ENCODE assay signal across 23 cellular contexts in the genomic region with DNA sequence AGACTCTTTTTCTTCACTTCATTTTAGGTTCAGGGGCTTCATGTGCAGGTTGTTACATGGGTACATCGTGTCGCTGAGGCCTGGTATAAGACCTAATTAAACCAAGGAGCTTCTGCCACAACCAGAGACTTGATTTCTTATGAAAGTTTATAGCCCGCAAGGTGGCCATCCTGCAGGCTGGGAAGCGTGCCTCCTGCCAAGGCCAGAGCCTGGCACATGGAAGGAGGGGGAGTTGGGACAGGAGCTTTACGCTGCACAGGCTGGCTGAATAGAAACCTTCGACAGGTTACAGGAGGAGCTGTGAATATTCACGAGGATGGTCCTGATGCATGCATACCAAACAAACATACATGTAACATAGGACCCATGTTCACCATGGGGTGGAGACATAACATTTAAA. TPM values are rescaled to one million over a fixed set of nuclear protein-coding genes. Genes with fewer than 3 reads are reported as not detected.
DNase-seq lines count a peak whose midpoint lies in the region; ATAC-seq and TF ChIP-seq lines count a peak whose summit lies in the region.
"Had no signal": no experiment of that assay in that cellular context is flagged by ENCODE, and none has a peak within 500 bp of the region (broad histone marks: within the 10 kb centered on the region; RNA-seq: fewer than 3 reads in every experiment).

No MANE protein-coding gene starts in this region.

- BruUV-seq in PC-3 (replicated peaks; lab: Mats Ljungman, UMichigan) = no TSS peak

- no peak for TF ChIP-seq POLR2A in adrenal gland (IDR thresholded peaks at IDR 0.05)

- DNase-seq in right atrium auricular region (ENCODE audit: low spot score) = peak; percentile 21
- DNase-seq in Right ventricle myocardium inferior (ENCODE audit: missing footprints) = no peak
- peak in 6 of 7 donors; percentile 42 to 59 (median 48) for DNase-seq in adrenal gland
- DNase-seq in mesenteric fat pad (ENCODE audit: low spot score) = peak; percentile 74
- DNase-seq in type B pancreatic cell (ENCODE audit: extremely low spot score, unreplicated experiment) = peak; percentile 32
- DNase-seq in SIG-M5 (lab: John Stamatoyannopoulos, UW) = no peak
- DNase-seq in PC-3 = no peak
- DNase-seq: 8988T; ACHN; AML-193; C1 segment of cervical spinal cord; Calu3; CD4-positive, alpha-beta memory T cell; COR-L47; DMS79; EL; GDM1; H9 had no signal

- H3K4me1 Mint-ChIP-seq in type B pancreatic cell (ENCODE audit: unreplicated experiment) = no peaks in the 10 kb centered on the region
- H3K4me1 Mint-ChIP-seq: CD4-positive, alpha-beta memory T cell had no signal

- POLR2A ChIA-PET in PC-3 (lab: Charles Lee; ENCODE audit: unreplicated experiment) = no interaction called here

- CTCF ChIA-PET in PC-3 (lab: Charles Lee) = no interaction called here

- H3K9me3 ChIP-seq in right atrium auricular region (no peaks in the 10 kb centered on the region), adrenal gland (replicated peaks in 1 of 3) (no peaks in the 10 kb centered on the region), PC-3 (ENCODE audit: low read length) (no peaks in the 10 kb centered on the region)
- H3K9me3 ChIP-seq: A549 had no signal

- H2AFZ ChIP-seq in PC-3 (ENCODE audit: low read length) = no peak overlapping the region
- H2AFZ ChIP-seq: GM23338 had no signal

- no peaks in the 10 kb centered on the region for H3K79me2 ChIP-seq in PC-3 (ENCODE audit: low read length)

- H3K27ac ChIP-seq in right atrium auricular region (no peak overlapping the region), adrenal gland (no peak overlapping the region), PC-3 (ENCODE audit: low read length) (no peak overlapping the region)
- H3K27ac ChIP-seq: A549 had no signal

- ATAC-seq in Right ventricle myocardium inferior (no peak), HG02588 (IDR thresholded peaks at IDR 0.05; ENCODE audit: unreplicated experiment) (no peak), PC-3 (no peak)
- ATAC-seq: A549, GM12878, GM23338, HCT116 had no signal

- H3K27me3 ChIP-seq in right atrium auricular region (no peaks in the 10 kb centered on the region), adrenal gland (no peaks in the 10 kb centered on the region), PC-3 (ENCODE audit: low read length) (no peaks in the 10 kb centered on the region)

- no peak overlapping the region for H3K4me3 Mint-ChIP-seq in type B pancreatic cell
- H3K4me3 Mint-ChIP-seq: CD4-positive, alpha-beta memory T cell; GM23338; H9 had no signal

- peaks cover 8% of the 10 kb centered on the region for H3K27me3 Mint-ChIP-seq in type B pancreatic cell
- H3K27me3 Mint-ChIP-seq: CD4-positive, alpha-beta memory T cell had no signal

- no peak overlapping the region for H3K4me2 ChIP-seq in PC-3 (ENCODE audit: low read length)
- H3K4me2 ChIP-seq: A549, GM23338 had no signal

- H3F3A ChIP-seq in PC-3 (ENCODE audit: low read length, unreplicated experiment) = no peaks in the 10 kb centered on the region

- TF ChIP-seq CTCF in right atrium auricular region (IDR thresholded peaks at IDR 0.05) (no peak), adrenal gland (IDR thresholded peaks at IDR 0.05) (peak in 1 of 6 experiments; percentile 13), type B pancreatic cell (conservative IDR thresholded peaks at IDR 0.05) (no peak), PC-3 (conservative IDR thresholded peaks at IDR 0.05; ENCODE audit: low read depth, low read length) (no peak)

- H3K9me3 Mint-ChIP-seq in type B pancreatic cell = no peaks in the 10 kb centered on the region
- H3K9me3 Mint-ChIP-seq: CD4-positive, alpha-beta memory T cell; GM23338; H9 had no signal

- H3K4me1 ChIP-seq in right atrium auricular region (no peaks in the 10 kb centered on the region), adrenal gland (replicated peaks in 1 of 2) (peaks cover 0 to 7% of the 10 kb centered on the region in 2 donors), PC-3 (ENCODE audit: insufficient read depth, low read length) (no peaks in the 10 kb centered on the region)
- H3K4me1 ChIP-seq: A549 had no signal

- no peak overlapping the region for H3K4me3 ChIP-seq in right atrium auricular region
- H3K4me3 ChIP-seq in adrenal gland = no peak overlapping the region
- no peak overlapping the region for H3K4me3 ChIP-seq in PC-3 (ENCODE audit: low read length)
- H3K4me3 ChIP-seq: A549, GM12878, GM23338 had no signal

- H3K9ac ChIP-seq in PC-3 (ENCODE audit: low read length) = no peak overlapping the region

- H4K20me1 ChIP-seq in PC-3 (ENCODE audit: low read length) = no peaks in the 10 kb centered on the region

- no peaks in the 10 kb centered on the region for H3K36me3 ChIP-seq in right atrium auricular region
- H3K36me3 ChIP-seq in adrenal gland (replicated peaks in 1 of 2) = no peaks in the 10 kb centered on the region
- no peaks in the 10 kb centered on the region for H3K36me3 ChIP-seq in PC-3 (ENCODE audit: low read depth, low read length)

- H3K9me2 ChIP-seq in PC-3 (replicated peaks; ENCODE audit: low read length) = no peaks in the 10 kb centered on the region

- H3K27ac Mint-ChIP-seq in type B pancreatic cell = no peak overlapping the region
- H3K27ac Mint-ChIP-seq: CD4-positive, alpha-beta memory T cell; GM23338; H9 had no signal

- 46 to 58% (median 49%) methylated on average over 7 of the region's 7 CpGs for WGBS in adrenal gland, 4 donors

- H3K36me3 Mint-ChIP-seq in type B pancreatic cell = no peaks in the 10 kb centered on the region
- H3K36me3 Mint-ChIP-seq: CD4-positive, alpha-beta memory T cell had no signal

- intact Hi-C loops in Right ventricle myocardium inferior (cut with DNase I) = no loop called here
- intact Hi-C loops in adrenal gland (cut with DNase I) = no loop called here
- intact Hi-C loops in PC-3 (cut with micrococcal nuclease) = no loop called here

RNA-seq across cellular contexts. Expression of a gene that starts 50.1 kb away (rescaled TPM):
- 1 to 10 TPM; 5.2 to 9.1 TPM for total RNA-seq in right atrium auricular region
- total RNA-seq in Right ventricle myocardium inferior = 4.1 TPM
- 10 to 100 TPM; 39.0 to 85.3 (median 47.7) TPM for total RNA-seq in adrenal gland
- 10 to 100 TPM; 25.7 to 72.7 (median 43.5) TPM for polyA plus RNA-seq in adrenal gland
- total RNA-seq in mesenteric fat pad = 11.5 TPM
- 15.2 and 34.0 TPM in 2 replicates for total RNA-seq in type B pancreatic cell (ENCODE audit: low replicate concordance)
- 7.5 and 15.4 TPM in 2 replicates for total RNA-seq in PC-3 (2014; rRNA removed)

Comparison
In these comparisons a context has a peak if more than half of its experiments do, and no peak if none do; other contexts are left out.
1. DNase-seq: peak in right atrium auricular region (single experiment), adrenal gland (6 of 7), mesenteric fat pad (single experiment) and type B pancreatic cell (single experiment); none in Right ventricle myocardium inferior (single experiment), SIG-M5 (single experiment) and PC-3 (single experiment).